ENCODE assay signal across 8 cellular contexts in genomic region chr14:92040431-92041040, GRCh38. TPM values are rescaled to one million over a fixed set of nuclear protein-coding genes. Genes with fewer than 3 reads are reported as not detected.
DNase-seq lines count a peak whose midpoint lies in the region; ATAC-seq and TF ChIP-seq lines count a peak whose summit lies in the region.

No MANE protein-coding gene starts in this region.

- no peak for TF ChIP-seq CTCF in sigmoid colon (IDR thresholded peaks at IDR 0.05)

- no peak for DNase-seq in Right ventricle myocardium inferior (ENCODE audit: missing footprints)
- no peak for DNase-seq in cardiac septum (ENCODE audit: low spot score)
- DNase-seq in NOMO-1 (lab: John Stamatoyannopoulos, UW; ENCODE audit: unreplicated experiment in 2 of 2): peak; percentile 21 to 52
- peak; percentile 46 for DNase-seq in astrocyte of the hippocampus (ENCODE audit: low read depth, low spot score)
- DNase-seq in sigmoid colon: no peak

- H3K4me1 ChIP-seq in iPS-15b (ENCODE audit: control insufficient read depth, insufficient read depth, low read length) (peaks cover 6% of the 10 kb centered on the region), sigmoid colon (peaks cover 0 to 44% (median 39%) of the 10 kb centered on the region in 4 donors)

- H3K27me3 ChIP-seq in iPS-15b (ENCODE audit: control insufficient read depth, insufficient read depth, low read length) (no peaks in the 10 kb centered on the region), sigmoid colon (no peaks in the 10 kb centered on the region)

- no peak for TF ChIP-seq POLR2A in sigmoid colon (IDR thresholded peaks at IDR 0.05)

- peak overlapping the region; percentile 97 for H3K4me3 ChIP-seq in iPS-15b (ENCODE audit: low read depth, low read length)
- peak overlapping the region; percentile 68 to 96 (median 78) for H3K4me3 ChIP-seq in sigmoid colon

- H3K36me3 ChIP-seq in iPS-15b (ENCODE audit: control insufficient read depth, insufficient read depth, low read length): no peaks in the 10 kb centered on the region
- peaks cover 0 to 3% (median 0%) of the 10 kb centered on the region in 4 donors for H3K36me3 ChIP-seq in sigmoid colon

- H3K9ac ChIP-seq in iPS-15b (ENCODE audit: low read depth, low read length): peak overlapping the region; percentile 98

- WGBS in sigmoid colon, 2 donors: 0 to 1% methylated on average over 13 of the region's 13 CpGs

- peak overlapping the region; percentile 89 to 98 (median 92) for H3K27ac ChIP-seq in sigmoid colon

- no peak for TF ChIP-seq EP300 in sigmoid colon (IDR thresholded peaks at IDR 0.05)

- no peaks in the 10 kb centered on the region for H3K9me3 ChIP-seq in iPS-15b (ENCODE audit: control insufficient read depth, insufficient read depth, low read length)
- H3K9me3 ChIP-seq in sigmoid colon: no peaks in the 10 kb centered on the region

- peak; percentile 32 for ATAC-seq in Right ventricle myocardium inferior
- ATAC-seq in HG03095 (IDR thresholded peaks at IDR 0.05; ENCODE audit: unreplicated experiment): peak; percentile 68
- ATAC-seq in HG02870 (IDR thresholded peaks at IDR 0.05; ENCODE audit: unreplicated experiment): no peak

- intact Hi-C loops in Right ventricle myocardium inferior (cut with DNase I): loop anchor here (1.0 kb wide), 1 partner anchor 66 kb away; the partner anchor contains the start of gene ATXN3
- intact Hi-C loops in cardiac septum (cut with DNase I): no loop called here
- intact Hi-C loops in sigmoid colon (cut with DNase I): loop anchor here (2.0 to 5.0 kb wide), 2 partner anchors 66 to 82 kb away; partner anchors contain the start of genes ATXN3, CPSF2 and NDUFB1

RNA-seq across cellular contexts. Expression of gene TRIP11, which starts 0.7 kb away (rescaled TPM):
- total RNA-seq in Right ventricle myocardium inferior (51.2 TPM), cardiac septum (68.0 TPM), sigmoid colon (10 to 100 TPM; 21.3 to 35.5 (median 32.4) TPM)
- 1 to 10 TPM; 2.3 to 7.2 (median 7.1) TPM for polyA plus RNA-seq in sigmoid colon

Comparison
In these comparisons a context has a peak if more than half of its experiments do, and no peak if none do; other contexts are left out.
1. DNase-seq: peak in NOMO-1 (2 of 2) and astrocyte of the hippocampus (single experiment); none in Right ventricle myocardium inferior (single experiment), cardiac septum (single experiment) and sigmoid colon (single experiment).